Comparison of ENCODE assay signal across 9 cellular contexts in the genomic region with DNA sequence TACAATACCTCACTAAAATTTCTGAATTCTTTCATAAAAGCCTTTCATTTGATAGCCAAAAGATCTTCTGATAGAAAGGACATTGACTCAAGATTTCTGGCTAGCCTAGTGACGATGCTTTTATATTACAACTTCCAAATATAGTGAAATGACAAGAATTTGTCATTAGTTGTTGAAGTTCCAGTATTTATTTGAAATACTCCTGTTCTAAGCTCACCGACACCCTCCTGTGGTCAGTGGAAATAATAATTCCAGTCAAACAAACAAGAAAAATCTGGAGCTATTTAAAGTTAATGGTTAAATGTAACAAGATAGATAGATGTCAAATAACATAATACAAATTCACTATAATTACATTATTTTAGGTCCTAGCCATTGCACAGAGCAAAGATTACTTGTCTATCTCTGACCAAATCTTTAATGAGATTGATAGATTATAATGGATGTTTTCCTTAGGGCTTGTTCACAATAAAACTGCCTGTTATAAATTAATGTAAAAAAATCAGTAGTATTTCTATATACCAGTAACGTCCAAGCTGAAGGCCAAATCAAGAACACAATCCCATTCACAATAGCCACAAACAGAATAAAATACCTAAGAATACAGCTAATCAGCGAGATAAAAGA.
DNase-seq lines count a peak whose midpoint lies in the region; ATAC-seq and TF ChIP-seq lines count a peak whose summit lies in the region.
"Had no signal": no experiment of that assay in that cellular context is flagged by ENCODE, and none has a peak within 500 bp of the region (broad histone marks: within the 10 kb centered on the region; RNA-seq: fewer than 3 reads in every experiment).

No MANE protein-coding gene starts in this region.

- H3K4me1 ChIP-seq in liver (ENCODE audit: control insufficient read depth in 4 of 4, insufficient read depth in 4 of 4, low read length in 3 of 4), result no peaks in the 10 kb centered on the region
- H3K4me1 ChIP-seq in upper lobe of right lung, result peaks cover 15% of the 10 kb centered on the region

- intact Hi-C loops in upper lobe of right lung (cut with DNase I), result no loop called here

- CTCF ChIA-PET in activated CD8-positive, alpha-beta memory T cell treated with anti-CD3 and anti-CD28 coated beads, Interleukin-2, amount 10 ng/mL, durations not matched to agents 7 days and 5 days (lab: Charles Lee), result interaction anchor here (0.8 to 4.6 kb wide), 16 partner anchors 8 to 393 kb away, joined by 3 to 42 read pairs (median 3); partner anchors contain the start of gene RGCC

- H3K27me3 Mint-ChIP-seq in activated CD8-positive, alpha-beta memory T cell treated with anti-CD3 and anti-CD28 coated beads, Interleukin-2, amount 10 ng/mL, durations not matched to agents 7 days and 5 days, result no peaks in the 10 kb centered on the region

- H3K9me3 Mint-ChIP-seq in activated CD8-positive, alpha-beta memory T cell treated with anti-CD3 and anti-CD28 coated beads, Interleukin-2, amount 10 ng/mL, durations not matched to agents 7 days and 5 days (ENCODE audit: low read depth), result no peaks in the 10 kb centered on the region

- H3K4me3 ChIP-seq in liver (ENCODE audit: low read depth in 1 of 3, low read length in 3 of 3) (no peak overlapping the region), upper lobe of right lung (no peak overlapping the region)

- no peak overlapping the region for H3K4me3 Mint-ChIP-seq in activated CD8-positive, alpha-beta memory T cell treated with anti-CD3 and anti-CD28 coated beads, Interleukin-2, amount 10 ng/mL, durations not matched to agents 7 days and 5 days

- no peak overlapping the region for H3K27ac Mint-ChIP-seq in activated CD8-positive, alpha-beta memory T cell treated with anti-CD3 and anti-CD28 coated beads, Interleukin-2, amount 10 ng/mL, durations not matched to agents 7 days and 5 days

- WGBS in liver, result 40% methylated on average over 4 of the region's 4 CpGs

- H3K27me3 ChIP-seq in liver (ENCODE audit: control insufficient read depth in 4 of 4, insufficient read depth in 4 of 4, low read length in 3 of 4) (no peaks in the 10 kb centered on the region), upper lobe of right lung (no peaks in the 10 kb centered on the region)

- DNase-seq in Ammon's horn (ENCODE audit: low spot score) (peak; percentile 81), OCI-M1 (lab: John Stamatoyannopoulos, UW) (peak; percentile 54), upper lobe of right lung (no peak)
- DNase-seq in central memory CD4-positive, alpha-beta T cell, result peak; percentile 33
- no peak for DNase-seq in activated CD8-positive, alpha-beta memory T cell treated with anti-CD3 and anti-CD28 coated beads, Interleukin-2, amount 10 ng/mL, durations not matched to agents 7 days and 5 days
- DNase-seq: left cardiac atrium had no signal

- H3K9ac ChIP-seq in liver (ENCODE audit: low read depth in 1 of 2, low read length in 2 of 2), result no peak overlapping the region

- peak; percentile 55 for ATAC-seq in upper lobe of right lung
- ATAC-seq in HG02973 (IDR thresholded peaks at IDR 0.05; ENCODE audit: unreplicated experiment), result no peak
- no peak for ATAC-seq in activated CD8-positive, alpha-beta memory T cell treated with anti-CD3 and anti-CD28 coated beads, Interleukin-2, amount 10 ng/mL, durations not matched to agents 7 days and 5 days

- TF ChIP-seq RAD21 in liver (IDR thresholded peaks at IDR 0.05), result peak; percentile 92 to 95

- H3K4me1 Mint-ChIP-seq in activated CD8-positive, alpha-beta memory T cell treated with anti-CD3 and anti-CD28 coated beads, Interleukin-2, amount 10 ng/mL, durations not matched to agents 7 days and 5 days, result peaks cover 2% of the 10 kb centered on the region

- H3K27ac ChIP-seq in liver (ENCODE audit: low read depth in 1 of 2, low read length in 2 of 2) (no peak overlapping the region), upper lobe of right lung (peak overlapping the region; percentile 48)

- H3K36me3 ChIP-seq in liver (ENCODE audit: control insufficient read depth in 4 of 4, insufficient read depth in 3 of 4, low read depth in 1 of 4, low read length in 3 of 4) (no peaks in the 10 kb centered on the region), upper lobe of right lung (no peaks in the 10 kb centered on the region)

- H3K36me3 Mint-ChIP-seq in activated CD8-positive, alpha-beta memory T cell treated with anti-CD3 and anti-CD28 coated beads, Interleukin-2, amount 10 ng/mL, durations not matched to agents 7 days and 5 days, result no peaks in the 10 kb centered on the region

- TF ChIP-seq CTCF in GM12873 (IDR thresholded peaks at IDR 0.05; ENCODE audit: insufficient read depth, low read depth, low read length, missing control alignments) (peak; percentile 40), liver (IDR thresholded peaks at IDR 0.05; ENCODE audit: low read depth, low read length, missing input control) (peak; percentile 64), upper lobe of right lung (IDR thresholded peaks at IDR 0.05) (peak; percentile 69)

- H3K9me3 ChIP-seq in liver (ENCODE audit: control insufficient read depth in 4 of 4, low read length in 3 of 4) (no peaks in the 10 kb centered on the region), upper lobe of right lung (no peaks in the 10 kb centered on the region)

TF ChIP-seq in liver, 16 proteins besides CTCF, POLR2A, EP300 and RAD21:
- TF ChIP-seq FOXA1 (IDR thresholded peaks at IDR 0.05) (no peak), EGR1 (IDR thresholded peaks at IDR 0.05; ENCODE audit: low read depth in 2 of 2) (no peak), ZBTB33 (IDR thresholded peaks at IDR 0.05) (no peak), HNF4A (conservative IDR thresholded peaks at IDR 0.05) (no peak), NR2F2 (IDR thresholded peaks at IDR 0.05) (no peak), MAX (IDR thresholded peaks at IDR 0.05) (no peak), YY1 (IDR thresholded peaks at IDR 0.05) (no peak), REST (IDR thresholded peaks at IDR 0.05) (no peak), GABPA (IDR thresholded peaks at IDR 0.05 in 1 of 2, conservative IDR thresholded peaks at IDR 0.05 in 1 of 2) (no peak), RXRA (IDR thresholded peaks at IDR 0.05) (no peak), FOXA2 (IDR thresholded peaks at IDR 0.05) (no peak), TAF1 (conservative IDR thresholded peaks at IDR 0.05) (no peak), SP1 (IDR thresholded peaks at IDR 0.05) (no peak), HNF4G (IDR thresholded peaks at IDR 0.05) (no peak), JUND (IDR thresholded peaks at IDR 0.05) (no peak), ATF3 (IDR thresholded peaks at IDR 0.05) (no peak)
TF ChIP-seq in liver: peak in this region for 0.

Comparison
In these comparisons a context has a peak if more than half of its experiments do, and no peak if none do; other contexts are left out.
1. DNase-seq: peak in Ammon's horn (single experiment), OCI-M1 (single experiment) and central memory CD4-positive, alpha-beta T cell (single experiment); none in upper lobe of right lung (single experiment) and activated CD8-positive, alpha-beta memory T cell treated with anti-CD3 and anti-CD28 coated beads, Interleukin-2, amount 10 ng/mL, durations not matched to agents 7 days and 5 days (single experiment).
2. Peak in every context shown above with its lines, with median percentiles within 50 percentile points of each other: CTCF ChIP-seq.